ENCODE assay signal across 2 cellular contexts in genomic region chr2:20532634-20533437, GRCh38.
TF ChIP-seq lines count a peak whose summit lies in the region.

No MANE protein-coding gene starts in this region.

TF ChIP-seq in GM23338, 12 proteins besides CTCF, POLR2A, EP300 and RAD21 (continued from another document):
- TF ChIP-seq EZH2phosphoT487 (IDR thresholded peaks at IDR 0.05; ENCODE audit: unreplicated experiment), result no peak
- no peak for TF ChIP-seq JUNB (IDR thresholded peaks at IDR 0.05; ENCODE audit: unreplicated experiment)
- no peak for TF ChIP-seq EZH2 (IDR thresholded peaks at IDR 0.05; ENCODE audit: low read depth, unreplicated experiment)
- no peak for TF ChIP-seq ZNF331 (CRISPR knock-in tag; IDR thresholded peaks at IDR 0.05; ENCODE audit: low read depth)

TF ChIP-seq in WTC11, 78 proteins besides CTCF, POLR2A, EP300 and RAD21 (continued from another document):
- TF ChIP-seq ZMAT4 (CRISPR knock-in tag; IDR thresholded peaks at IDR 0.05), result no peak
- no peak for TF ChIP-seq PREB (CRISPR knock-in tag; IDR thresholded peaks at IDR 0.05; ENCODE audit: borderline replicate concordance)
- TF ChIP-seq ELF4 (CRISPR knock-in tag; IDR thresholded peaks at IDR 0.05; ENCODE audit: low read depth), result no peak
- TF ChIP-seq ZNF512 (CRISPR knock-in tag; IDR thresholded peaks at IDR 0.05; ENCODE audit: borderline replicate concordance), result no peak
- TF ChIP-seq MLX (CRISPR knock-in tag; IDR thresholded peaks at IDR 0.05), result no peak
- TF ChIP-seq PRRX2 (CRISPR knock-in tag; IDR thresholded peaks at IDR 0.05), result no peak
